ENCODE assay signal across 28 cellular contexts in genomic region chr1:86421601-86422280, GRCh38. TPM values are rescaled to one million over a fixed set of nuclear protein-coding genes. Genes with fewer than 3 reads are reported as not detected.
A peak's percentile ranks its signal among the peaks of the same experiment; 100 is the strongest.
DNase-seq lines count a peak whose midpoint lies in the region; FAIRE-seq and TF ChIP-seq lines count a peak whose summit lies in the region.
"Had no signal": no experiment of that assay in that cellular context is flagged by ENCODE, and none has a peak within 500 bp of the region (broad histone marks: within the 10 kb centered on the region; RNA-seq: fewer than 3 reads in every experiment).

No MANE protein-coding gene starts in this region.

- no peaks in the 10 kb centered on the region for H3K36me3 ChIP-seq in astrocyte (ENCODE audit: insufficient read depth, low read length)
- no peaks in the 10 kb centered on the region for H3K36me3 ChIP-seq in esophagus squamous epithelium
- H3K36me3 ChIP-seq in thyroid gland: no peaks in the 10 kb centered on the region

- H3K27me3 ChIP-seq in astrocyte (ENCODE audit: insufficient read depth, low read length) (no peaks in the 10 kb centered on the region), esophagus squamous epithelium (no peaks in the 10 kb centered on the region), thyroid gland (peaks cover 3% of the 10 kb centered on the region)
- H3K27me3 ChIP-seq: dorsolateral prefrontal cortex had no signal

- no peak overlapping the region for H3K4me3 ChIP-seq in astrocyte (ENCODE audit: insufficient read depth, low read depth, low read length)
- no peak overlapping the region for H3K4me3 ChIP-seq in esophagus squamous epithelium
- no peak overlapping the region for H3K4me3 ChIP-seq in thyroid gland (replicated peaks in 1 of 3)
- H3K4me3 ChIP-seq: dorsolateral prefrontal cortex, K562 had no signal

- H3K36me3 Mint-ChIP-seq in astrocyte (ENCODE audit: low read depth, unreplicated experiment): no peaks in the 10 kb centered on the region
- no peaks in the 10 kb centered on the region for H3K36me3 Mint-ChIP-seq in osteocyte (ENCODE audit: unreplicated experiment)
- H3K36me3 Mint-ChIP-seq: CD4-positive, CD25-positive, alpha-beta regulatory T cell; naive B cell; WTC11 had no signal

- no peak overlapping the region for H3K4me2 ChIP-seq in astrocyte (ENCODE audit: low read length)

- H3K4me1 ChIP-seq in astrocyte (ENCODE audit: insufficient read depth, low read length): no peaks in the 10 kb centered on the region
- H3K4me1 ChIP-seq in esophagus squamous epithelium: peaks cover 0 to 63% (median 27%) of the 10 kb centered on the region in 3 donors
- no peaks in the 10 kb centered on the region for H3K4me1 ChIP-seq in thyroid gland

- H3K9me3 Mint-ChIP-seq in astrocyte (ENCODE audit: unreplicated experiment) (no peaks in the 10 kb centered on the region), osteocyte (ENCODE audit: unreplicated experiment) (no peaks in the 10 kb centered on the region)
- H3K9me3 Mint-ChIP-seq: activated CD8-positive, alpha-beta T cell treated with anti-CD3 and anti-CD28 coated beads for 36 hours; CD4-positive, CD25-positive, alpha-beta regulatory T cell; naive B cell; T-helper 1 cell treated with Interleukin-12 subunit alpha and Interleukin-12 subunit beta and Interleukin-4 antibody, amounts not matched to agents 30 μg/mL and 1 μg/mL, for 36 hours; WTC11 had no signal

- intact Hi-C loops in esophagus squamous epithelium (cut with DNase I) (no loop called here), thyroid gland (cut with DNase I) (no loop called here)

- H3K27ac ChIP-seq in astrocyte (ENCODE audit: low read depth, low read length) (no peak overlapping the region), esophagus squamous epithelium (peak overlapping the region; percentile 68 to 83 (median 80)), thyroid gland (no peak overlapping the region)
- H3K27ac ChIP-seq: dorsolateral prefrontal cortex had no signal

- no peaks in the 10 kb centered on the region for H3K79me2 ChIP-seq in astrocyte (ENCODE audit: insufficient read depth, low read length)

- H3K9me3 ChIP-seq in astrocyte (ENCODE audit: insufficient read depth, low read depth, low read length): no peaks in the 10 kb centered on the region
- no peaks in the 10 kb centered on the region for H3K9me3 ChIP-seq in esophagus squamous epithelium
- H3K9me3 ChIP-seq in thyroid gland: no peaks in the 10 kb centered on the region

- no peak for TF ChIP-seq CTCF in astrocyte (IDR thresholded peaks at IDR 0.05; ENCODE audit: insufficient read depth, low read depth, low read length)
- TF ChIP-seq CTCF in esophagus squamous epithelium (IDR thresholded peaks at IDR 0.05): no peak
- no peak for TF ChIP-seq CTCF in osteocyte (IDR thresholded peaks at IDR 0.05)
- no peak for TF ChIP-seq CTCF in thyroid gland (IDR thresholded peaks at IDR 0.05)

- FAIRE-seq in astrocyte (lab: Jason Lieb, UNC): no peak
- FAIRE-seq: K562, RCC 7860 had no signal

- H3K27ac Mint-ChIP-seq in astrocyte (ENCODE audit: unreplicated experiment): no peak overlapping the region
- H3K27ac Mint-ChIP-seq in osteocyte (ENCODE audit: unreplicated experiment): peak overlapping the region; percentile 36
- H3K27ac Mint-ChIP-seq: activated CD8-positive, alpha-beta T cell treated with anti-CD3 and anti-CD28 coated beads for 36 hours; CD4-positive, CD25-positive, alpha-beta regulatory T cell; naive B cell; T-helper 1 cell treated with Interleukin-12 subunit alpha and Interleukin-12 subunit beta and Interleukin-4 antibody, amounts not matched to agents 30 μg/mL and 1 μg/mL, for 36 hours; WTC11 had no signal

- TF ChIP-seq POLR2A in esophagus squamous epithelium (IDR thresholded peaks at IDR 0.05) (no peak), thyroid gland (IDR thresholded peaks at IDR 0.05) (no peak)

- H3K27me3 Mint-ChIP-seq in astrocyte (ENCODE audit: low read depth, unreplicated experiment) (peaks cover 3% of the 10 kb centered on the region), osteocyte (ENCODE audit: unreplicated experiment) (peaks cover 5% of the 10 kb centered on the region)

- CTCF ChIA-PET in HEK293T (lab: Yijun Ruan, JAX): no interaction called here

- DNase-seq in HPDE6-E6E7 (ENCODE audit: extremely low spot score) (peak; percentile 22), astrocyte (ENCODE audit: low read depth) (peak; percentile 16), esophagus squamous epithelium (lab: John Stamatoyannopoulos, UW) (no peak), osteocyte (ENCODE audit: extremely low spot score, unreplicated experiment) (no peak), thyroid gland (no peak), putamen (ENCODE audit: low spot score) (no peak), HEK293T (ENCODE audit: extremely low spot score) (no peak), NCI-H226 (no peak)
- DNase-seq: activated CD8-positive, alpha-beta T cell treated with anti-CD3 and anti-CD28 coated beads for 36 hours; activated effector memory CD4-positive, alpha-beta T cell treated with anti-CD3 and anti-CD28 coated beads, Interleukin-2, amount 50 U/mL, for 16 hours; activated T-cell treated with anti-CD3 and anti-CD28 coated beads for 4 hours; caudate nucleus; CD4-positive, CD25-positive, alpha-beta regulatory T cell; dorsolateral prefrontal cortex; glutamatergic neuron; HCEC 1CT; mesendoderm; naive B cell; NCI-H1436; NCI-H510A treated with DMSO at 0.1 percent for 48 hours had no signal

- H2AFZ ChIP-seq in astrocyte (ENCODE audit: low read depth, low read length): no peak overlapping the region

- POLR2A ChIA-PET in HEK293T (lab: Yijun Ruan, JAX): no interaction called here

- H3K9ac ChIP-seq in astrocyte (ENCODE audit: low read length): no peak overlapping the region

- H3K4me3 Mint-ChIP-seq in astrocyte (ENCODE audit: unreplicated experiment) (no peak overlapping the region), osteocyte (ENCODE audit: unreplicated experiment) (no peak overlapping the region)
- H3K4me3 Mint-ChIP-seq: activated CD8-positive, alpha-beta T cell treated with anti-CD3 and anti-CD28 coated beads for 36 hours; CD4-positive, CD25-positive, alpha-beta regulatory T cell; naive B cell; T-helper 1 cell treated with Interleukin-12 subunit alpha and Interleukin-12 subunit beta and Interleukin-4 antibody, amounts not matched to agents 30 μg/mL and 1 μg/mL, for 36 hours; WTC11 had no signal

- H3K4me1 Mint-ChIP-seq in astrocyte (ENCODE audit: low read depth, unreplicated experiment): no peaks in the 10 kb centered on the region
- H3K4me1 Mint-ChIP-seq in osteocyte (ENCODE audit: unreplicated experiment): peaks cover 9% of the 10 kb centered on the region

- no peaks in the 10 kb centered on the region for H4K20me1 ChIP-seq in astrocyte (ENCODE audit: insufficient read depth, low read length)

- 40 to 54% methylated on average over 7 of the region's 7 CpGs for WGBS in esophagus squamous epithelium, 2 donors
- WGBS in thyroid gland, 2 donors: 60 to 73% methylated on average over 7 of the region's 7 CpGs

TF ChIP-seq in HEK293T, 16 proteins besides CTCF, POLR2A, EP300 and RAD21:
- TF ChIP-seq HDGF (IDR thresholded peaks at IDR 0.05; ENCODE audit: borderline replicate concordance): no peak
- TF ChIP-seq TARDBP (IDR thresholded peaks at IDR 0.05): no peak
- no peak for TF ChIP-seq FOXK2 (IDR thresholded peaks at IDR 0.05)
- no peak for TF ChIP-seq PKNOX1 (IDR thresholded peaks at IDR 0.05)
- TF ChIP-seq LEF1 (IDR thresholded peaks at IDR 0.05; ENCODE audit: borderline replicate concordance): no peak
- TF ChIP-seq NFRKB (IDR thresholded peaks at IDR 0.05): no peak
- no peak for TF ChIP-seq L3MBTL2 (conservative IDR thresholded peaks at IDR 0.05)
- no peak for TF ChIP-seq ARNT (IDR thresholded peaks at IDR 0.05)
- no peak for TF ChIP-seq SP1 (IDR thresholded peaks at IDR 0.05)
- no peak for TF ChIP-seq SUZ12 (IDR thresholded peaks at IDR 0.05)
- no peak for TF ChIP-seq ZNF384 (IDR thresholded peaks at IDR 0.05)
- no peak for TF ChIP-seq BHLHE40 (IDR thresholded peaks at IDR 0.05; ENCODE audit: borderline replicate concordance)
- TF ChIP-seq ELF4 (IDR thresholded peaks at IDR 0.05): no peak
- no peak for TF ChIP-seq CTBP1 (IDR thresholded peaks at IDR 0.05; ENCODE audit: borderline replicate concordance)
- TF ChIP-seq FOXM1 (IDR thresholded peaks at IDR 0.05; ENCODE audit: borderline replicate concordance): no peak
- no peak for TF ChIP-seq FOXA1 (IDR thresholded peaks at IDR 0.05)

RNA-seq across cellular contexts. Expression of gene CLCA2, which starts 2.2 kb away (rescaled TPM):
- total RNA-seq in astrocyte (0.46 and 0.77 TPM in 2 replicates), esophagus squamous epithelium (100 to 1,000 TPM; 113 to 422 (median 258) TPM), osteocyte (0.13 TPM in 1 of 2 replicates, not detected in the other), thyroid gland (not detected)
- total RNA-seq: activated CD8-positive, alpha-beta T cell treated with anti-CD3 and anti-CD28 coated beads for 36 hours; CD4-positive, CD25-positive, alpha-beta regulatory T cell; K562; sciatic nerve had no signal

RNA-seq across cellular contexts. Expression of gene ODF2L, which starts 25.6 kb away (rescaled TPM):
- total RNA-seq in astrocyte: 42.8 and 44.7 TPM in 2 replicates
- 10 to 100 TPM; 20.9 to 37.1 (median 26.2) TPM for total RNA-seq in esophagus squamous epithelium
- total RNA-seq in osteocyte: 44.6 and 50.6 TPM in 2 replicates
- 100 to 1,000 TPM in 1 of 4 donors, 10 to 100 TPM in 3; 48.2 to 111 (median 64.7) TPM for total RNA-seq in thyroid gland

RNA-seq across cellular contexts. Expression of gene CLCA1, which starts 47.0 kb away (rescaled TPM):
- total RNA-seq in astrocyte (not detected in 2 replicates), esophagus squamous epithelium (not detected), osteocyte (not detected in 2 replicates), thyroid gland (not detected)
- total RNA-seq: activated CD8-positive, alpha-beta T cell treated with anti-CD3 and anti-CD28 coated beads for 36 hours; CD4-positive, CD25-positive, alpha-beta regulatory T cell; G401; omental fat pad; sciatic nerve; SK-MEL-5 had no signal

Comparison
In these comparisons a context has a peak if more than half of its experiments do, and no peak if none do; other contexts are left out.
1. DNase-seq: peak in HPDE6-E6E7 (single experiment) and astrocyte (single experiment); none in esophagus squamous epithelium (single experiment), osteocyte (single experiment), thyroid gland (0 of 2), putamen (single experiment), HEK293T (single experiment) and NCI-H226 (single experiment).
2. H3K27ac ChIP-seq: peak in esophagus squamous epithelium (4 of 4); none in astrocyte (single experiment) and thyroid gland (0 of 3).
3. RNA of gene CLCA2, which starts 2.2 kb away (total RNA-seq): 113 to 422 TPM in esophagus squamous epithelium; 0.46 to 0.77 TPM in astrocyte, 0.13 TPM in osteocyte and not detected in thyroid gland; every median in the first group is over 10 times any median in the second.